In the genomic region with DNA sequence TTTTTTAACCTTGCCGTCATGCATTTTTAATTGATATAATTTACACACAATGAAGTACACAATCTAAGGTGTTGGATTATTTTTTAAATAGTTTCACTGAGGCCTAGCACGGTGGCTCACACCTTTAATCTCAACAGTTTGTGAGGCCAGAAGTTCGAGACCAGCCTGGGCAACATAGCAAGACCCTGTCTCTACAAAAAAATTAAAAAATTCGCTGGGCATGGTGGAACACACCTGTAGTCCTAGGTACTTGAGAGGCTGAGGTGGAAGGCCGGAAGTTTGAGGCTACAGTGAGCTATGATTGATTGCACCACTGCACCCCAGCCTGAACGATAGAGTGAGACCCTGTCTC, we compare ENCODE assay signal across 3 cellular contexts.
TF ChIP-seq lines count a peak whose summit lies in the region.

No MANE protein-coding gene starts in this region.

TF ChIP-seq in SK-N-SH, 30 proteins besides CTCF, POLR2A, EP300 and RAD21:
- no peak for TF ChIP-seq RCOR1 (IDR thresholded peaks at IDR 0.05; ENCODE audit: low read length)
- TF ChIP-seq MXI1 (IDR thresholded peaks at IDR 0.05; ENCODE audit: low read depth, low read length), result no peak
- TF ChIP-seq TAF1 (IDR thresholded peaks at IDR 0.05; ENCODE audit: borderline replicate concordance, low read depth, low read length), result no peak
- no peak for TF ChIP-seq MEF2A (IDR thresholded peaks at IDR 0.05; ENCODE audit: borderline replicate concordance, low read depth)
- no peak for TF ChIP-seq NFIC (IDR thresholded peaks at IDR 0.05; ENCODE audit: borderline replicate concordance)
- no peak for TF ChIP-seq TCF12 (IDR thresholded peaks at IDR 0.05)
- TF ChIP-seq MAX (IDR thresholded peaks at IDR 0.05; ENCODE audit: low read depth), result no peak
- TF ChIP-seq YY1 (IDR thresholded peaks at IDR 0.05; ENCODE audit: low read depth), result no peak
- no peak for TF ChIP-seq FOSL2 (IDR thresholded peaks at IDR 0.05; ENCODE audit: borderline replicate concordance, low read depth)
- TF ChIP-seq NRF1 (IDR thresholded peaks at IDR 0.05; ENCODE audit: low read depth, low read length), result no peak
- no peak for TF ChIP-seq PBX3 (IDR thresholded peaks at IDR 0.05)
- TF ChIP-seq JUND (IDR thresholded peaks at IDR 0.05), result no peak
- TF ChIP-seq ELF1 (IDR thresholded peaks at IDR 0.05), result no peak
- no peak for TF ChIP-seq REST (IDR thresholded peaks at IDR 0.05; ENCODE audit: low read depth, low read length)
- TF ChIP-seq GABPA (IDR thresholded peaks at IDR 0.05; ENCODE audit: low read depth), result no peak
- TF ChIP-seq EZH2phosphoT487 (IDR thresholded peaks at IDR 0.05; ENCODE audit: borderline replicate concordance, low read depth), result no peak

TF ChIP-seq in SK-N-SH treated with all-trans-retinoic acid at 6 μM for 48 hours, 23 proteins besides CTCF, POLR2A, EP300 and RAD21:
- TF ChIP-seq RARB (CRISPR knock-in tag; IDR thresholded peaks at IDR 0.05) (no peak), CSDC2 (CRISPR knock-in tag; IDR thresholded peaks at IDR 0.05) (no peak), ZNF565 (CRISPR knock-in tag; conservative IDR thresholded peaks at IDR 0.05; ENCODE audit: low read depth) (no peak), POU6F1 (CRISPR knock-in tag; IDR thresholded peaks at IDR 0.05; ENCODE audit: borderline replicate concordance, low read depth) (no peak)

TF ChIP-seq in IMR-90, 13 proteins besides CTCF, POLR2A, EP300 and RAD21:
- TF ChIP-seq RFX5 (IDR thresholded peaks at IDR 0.05; ENCODE audit: low read depth, low read length), result no peak
- no peak for TF ChIP-seq CEBPB (IDR thresholded peaks at IDR 0.05; ENCODE audit: low read depth, low read length)
- no peak for TF ChIP-seq USF2 (IDR thresholded peaks at IDR 0.05; ENCODE audit: low read depth, low read length)
- no peak for TF ChIP-seq FOS (IDR thresholded peaks at IDR 0.05; ENCODE audit: low read depth, low read length)
- no peak for TF ChIP-seq MXI1 (IDR thresholded peaks at IDR 0.05; ENCODE audit: borderline replicate concordance, low read depth, low read length)
- no peak for TF ChIP-seq MAZ (IDR thresholded peaks at IDR 0.05; ENCODE audit: borderline replicate concordance, low read depth, low read length)
- no peak for TF ChIP-seq RCOR1 (IDR thresholded peaks at IDR 0.05; ENCODE audit: insufficient replicate concordance, low read length)
- no peak for TF ChIP-seq CHD1 (IDR thresholded peaks at IDR 0.05; ENCODE audit: low read depth, low read length)
- no peak for TF ChIP-seq NFE2L2 (IDR thresholded peaks at IDR 0.05; ENCODE audit: low read depth, low read length)
- TF ChIP-seq, protein P1, sequence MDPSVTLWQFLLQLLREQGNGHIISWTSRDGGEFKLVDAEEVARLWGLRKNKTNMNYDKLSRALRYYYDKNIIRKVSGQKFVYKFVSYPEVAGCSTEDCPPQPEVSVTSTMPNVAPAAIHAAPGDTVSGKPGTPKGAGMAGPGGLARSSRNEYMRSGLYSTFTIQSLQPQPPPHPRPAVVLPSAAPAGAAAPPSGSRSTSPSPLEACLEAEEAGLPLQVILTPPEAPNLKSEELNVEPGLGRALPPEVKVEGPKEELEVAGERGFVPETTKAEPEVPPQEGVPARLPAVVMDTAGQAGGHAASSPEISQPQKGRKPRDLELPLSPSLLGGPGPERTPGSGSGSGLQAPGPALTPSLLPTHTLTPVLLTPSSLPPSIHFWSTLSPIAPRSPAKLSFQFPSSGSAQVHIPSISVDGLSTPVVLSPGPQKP (IDR thresholded peaks at IDR 0.05; ENCODE audit: borderline replicate concordance, low read depth, low read length), result no peak
- TF ChIP-seq SMC3 (IDR thresholded peaks at IDR 0.05; ENCODE audit: low read depth, low read length), result no peak
- TF ChIP-seq MAFK (IDR thresholded peaks at IDR 0.05; ENCODE audit: low read depth, low read length), result no peak
- no peak for TF ChIP-seq BHLHE40 (IDR thresholded peaks at IDR 0.05; ENCODE audit: low read depth, low read length)
